1 cellular context compared by ENCODE assay signal in the genomic region with DNA sequence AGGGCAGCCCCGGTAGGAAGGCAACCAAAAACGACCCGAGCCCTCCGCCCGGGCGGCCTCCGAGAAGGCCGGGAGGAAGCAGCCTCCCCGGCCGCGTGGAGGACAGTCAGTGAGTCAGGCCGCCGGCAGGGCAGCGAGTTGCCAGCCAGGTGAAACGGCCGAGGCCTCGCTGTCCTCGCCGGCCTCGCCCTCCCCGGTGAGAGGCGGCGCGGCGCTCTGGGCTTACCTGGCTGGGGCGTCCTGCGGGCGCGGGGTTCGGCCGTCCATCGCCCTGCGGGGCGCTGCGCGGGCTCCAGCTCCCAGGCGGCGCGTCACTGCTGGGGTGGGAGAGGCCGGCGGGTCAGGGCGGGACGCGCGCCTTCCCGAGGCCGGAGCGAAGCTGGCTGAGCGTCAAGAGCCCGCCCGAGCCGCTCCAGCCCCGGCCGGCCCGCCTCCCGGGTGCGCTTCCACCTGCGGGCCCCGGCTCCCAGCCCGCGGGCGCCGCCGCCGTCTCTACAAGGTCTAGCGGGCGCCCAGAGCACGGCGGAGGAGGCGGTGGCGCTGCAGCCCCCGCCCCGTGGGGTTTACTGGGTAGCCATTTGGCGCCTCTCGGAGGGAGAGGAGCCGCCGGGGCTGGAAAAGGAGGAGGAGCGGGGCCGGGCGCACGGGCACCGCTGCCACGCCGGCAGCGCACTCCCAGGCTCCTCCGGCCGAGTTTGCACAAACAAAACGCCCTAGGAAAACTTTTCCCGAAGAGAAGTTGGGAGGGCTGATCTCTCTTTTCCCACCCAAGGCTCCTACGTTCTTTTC.
TF ChIP-seq lines count a peak whose summit lies in the region.

No MANE protein-coding gene starts in this region.

TF ChIP-seq in HepG2, 621 proteins besides CTCF, POLR2A, EP300 and RAD21 (continued from another document and continues in another):
- no peak; the same call in 1 of the 2 replicates for TF ChIP-seq ATF3 (CRISPR knock-in tag; IDR thresholded peaks at IDR 0.05)
- no peak for TF ChIP-seq ZNF383 (CRISPR knock-in tag; IDR thresholded peaks at IDR 0.05; ENCODE audit: borderline replicate concordance)
- TF ChIP-seq FIP1L1 (IDR thresholded peaks at IDR 0.05; ENCODE audit: borderline replicate concordance, insufficient read depth, low read depth, low read length): no peak
- no peak for TF ChIP-seq MAF1 (CRISPR knock-in tag; IDR thresholded peaks at IDR 0.05; ENCODE audit: borderline replicate concordance)
- no peak for TF ChIP-seq TOPORS (CRISPR knock-in tag; IDR thresholded peaks at IDR 0.05)
- TF ChIP-seq HMGXB4 (CRISPR knock-in tag; IDR thresholded peaks at IDR 0.05; ENCODE audit: borderline replicate concordance in 1 of 2, low read depth in 1 of 2): peak in 1 of 2 experiments; percentile 68; a peak in 2 of 4 replicates
- 0 out of 2 replicates have a peak, but pooled peaks have one; percentile 13 for TF ChIP-seq CC2D1A (CRISPR knock-in tag; IDR thresholded peaks at IDR 0.05)
- no peak for TF ChIP-seq NCOR1 (IDR thresholded peaks at IDR 0.05; ENCODE audit: borderline replicate concordance, low read length)
- TF ChIP-seq ZNF251 (CRISPR knock-in tag; IDR thresholded peaks at IDR 0.05): no peak
- no peak for TF ChIP-seq ZHX2 (IDR thresholded peaks at IDR 0.05; ENCODE audit: low read depth)
- TF ChIP-seq ZHX2 (CRISPR knock-in tag; IDR thresholded peaks at IDR 0.05; ENCODE audit: borderline replicate concordance): no peak
- TF ChIP-seq DNMT3B (CRISPR knock-in tag; conservative IDR thresholded peaks at IDR 0.05): peak; percentile 35; the same call in 1 of the 2 replicates
- TF ChIP-seq KLF6 (CRISPR knock-in tag; IDR thresholded peaks at IDR 0.05): 0 out of 2 replicates have a peak, but pooled peaks have one; percentile 41
- TF ChIP-seq ZSCAN29 (CRISPR knock-in tag; conservative IDR thresholded peaks at IDR 0.05): no peak; the same call in 1 of the 2 replicates
- no peak for TF ChIP-seq MBNL3 (CRISPR knock-in tag; conservative IDR thresholded peaks at IDR 0.05)
- peak; percentile 74 for TF ChIP-seq TFDP2 (CRISPR knock-in tag; IDR thresholded peaks at IDR 0.05)
- no peak for TF ChIP-seq KDM4B (CRISPR knock-in tag; IDR thresholded peaks at IDR 0.05)
- no peak for TF ChIP-seq RBAK (CRISPR knock-in tag; IDR thresholded peaks at IDR 0.05)
- peak; percentile 16; the same call in 1 of the 2 replicates for TF ChIP-seq ZNF333 (CRISPR knock-in tag; IDR thresholded peaks at IDR 0.05; ENCODE audit: borderline replicate concordance)
- no peak for TF ChIP-seq TP53 (CRISPR knock-in tag; conservative IDR thresholded peaks at IDR 0.05)
- TF ChIP-seq, protein P1, sequence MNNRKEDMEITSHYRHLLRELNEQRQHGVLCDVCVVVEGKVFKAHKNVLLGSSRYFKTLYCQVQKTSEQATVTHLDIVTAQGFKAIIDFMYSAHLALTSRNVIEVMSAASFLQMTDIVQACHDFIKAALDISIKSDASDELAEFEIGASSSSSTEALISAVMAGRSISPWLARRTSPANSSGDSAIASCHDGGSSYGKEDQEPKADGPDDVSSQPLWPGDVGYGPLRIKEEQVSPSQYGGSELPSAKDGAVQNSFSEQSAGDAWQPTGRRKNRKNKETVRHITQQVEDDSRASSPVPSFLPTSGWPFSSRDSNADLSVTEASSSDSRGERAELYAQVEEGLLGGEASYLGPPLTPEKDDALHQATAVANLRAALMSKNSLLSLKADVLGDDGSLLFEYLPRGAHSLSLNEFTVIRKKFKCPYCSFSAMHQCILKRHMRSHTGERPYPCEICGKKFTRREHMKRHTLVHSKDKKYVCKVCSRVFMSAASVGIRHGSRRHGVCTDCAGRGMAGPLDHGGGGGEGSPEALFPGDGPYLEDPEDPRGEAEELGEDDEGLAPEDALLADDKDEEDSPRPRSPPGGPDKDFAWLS (CRISPR knock-in tag; IDR thresholded peaks at IDR 0.05; ENCODE audit: borderline replicate concordance): no peak
- no peak for TF ChIP-seq GABPA (IDR thresholded peaks at IDR 0.05; ENCODE audit: low read depth, low read length)
- TF ChIP-seq GABPA (CRISPR knock-in tag; IDR thresholded peaks at IDR 0.05; ENCODE audit: low read depth): no peak
- no peak for TF ChIP-seq PHF5A (CRISPR knock-in tag; IDR thresholded peaks at IDR 0.05; ENCODE audit: low read depth, unreplicated experiment)
- TF ChIP-seq DR1 (CRISPR knock-in tag; IDR thresholded peaks at IDR 0.05): 0 out of 2 replicates have a peak, but pooled peaks have one; percentile 10
- TF ChIP-seq, protein P2, sequence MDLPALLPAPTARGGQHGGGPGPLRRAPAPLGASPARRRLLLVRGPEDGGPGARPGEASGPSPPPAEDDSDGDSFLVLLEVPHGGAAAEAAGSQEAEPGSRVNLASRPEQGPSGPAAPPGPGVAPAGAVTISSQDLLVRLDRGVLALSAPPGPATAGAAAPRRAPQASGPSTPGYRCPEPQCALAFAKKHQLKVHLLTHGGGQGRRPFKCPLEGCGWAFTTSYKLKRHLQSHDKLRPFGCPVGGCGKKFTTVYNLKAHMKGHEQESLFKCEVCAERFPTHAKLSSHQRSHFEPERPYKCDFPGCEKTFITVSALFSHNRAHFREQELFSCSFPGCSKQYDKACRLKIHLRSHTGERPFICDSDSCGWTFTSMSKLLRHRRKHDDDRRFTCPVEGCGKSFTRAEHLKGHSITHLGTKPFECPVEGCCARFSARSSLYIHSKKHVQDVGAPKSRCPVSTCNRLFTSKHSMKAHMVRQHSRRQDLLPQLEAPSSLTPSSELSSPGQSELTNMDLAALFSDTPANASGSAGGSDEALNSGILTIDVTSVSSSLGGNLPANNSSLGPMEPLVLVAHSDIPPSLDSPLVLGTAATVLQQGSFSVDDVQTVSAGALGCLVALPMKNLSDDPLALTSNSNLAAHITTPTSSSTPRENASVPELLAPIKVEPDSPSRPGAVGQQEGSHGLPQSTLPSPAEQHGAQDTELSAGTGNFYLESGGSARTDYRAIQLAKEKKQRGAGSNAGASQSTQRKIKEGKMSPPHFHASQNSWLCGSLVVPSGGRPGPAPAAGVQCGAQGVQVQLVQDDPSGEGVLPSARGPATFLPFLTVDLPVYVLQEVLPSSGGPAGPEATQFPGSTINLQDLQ (CRISPR knock-in tag; IDR thresholded peaks at IDR 0.05): peak; percentile 47; the same call in 1 of the 2 replicates
- no peak for TF ChIP-seq ZNF451 (CRISPR knock-in tag; IDR thresholded peaks at IDR 0.05)
- TF ChIP-seq HNF1B (CRISPR knock-in tag; IDR thresholded peaks at IDR 0.05): no peak
- TF ChIP-seq DPF2 (CRISPR knock-in tag; IDR thresholded peaks at IDR 0.05; ENCODE audit: borderline replicate concordance, low read depth): no peak
- 0 out of 2 replicates have a peak, but pooled peaks have one; percentile 3 for TF ChIP-seq ZNF337 (CRISPR knock-in tag; IDR thresholded peaks at IDR 0.05; ENCODE audit: borderline replicate concordance, low read depth)
- TF ChIP-seq E2F1 (CRISPR knock-in tag; IDR thresholded peaks at IDR 0.05): no peak
- no peak; the same call in 1 of the 2 replicates for TF ChIP-seq ZBTB20 (CRISPR knock-in tag; IDR thresholded peaks at IDR 0.05; ENCODE audit: borderline replicate concordance, low read depth)
- peak; percentile 50; the same call in 1 of the 2 replicates for TF ChIP-seq ZNF619 (CRISPR knock-in tag; IDR thresholded peaks at IDR 0.05)
- TF ChIP-seq NFYC (CRISPR knock-in tag; IDR thresholded peaks at IDR 0.05): no peak
- TF ChIP-seq TRIM22 (IDR thresholded peaks at IDR 0.05): no peak
- TF ChIP-seq YEATS2 (CRISPR knock-in tag; IDR thresholded peaks at IDR 0.05; ENCODE audit: borderline replicate concordance): no peak; the same call in 1 of the 2 replicates
- TF ChIP-seq SNRNP70 (IDR thresholded peaks at IDR 0.05; ENCODE audit: low read depth, low read length): no peak
